ENCODE assay signal across 27 cellular contexts in genomic region chr19:40130013-40130412, GRCh38.
"Had no signal": no experiment of that assay in that cellular context is flagged by ENCODE, and none has a peak within 500 bp of the region (broad histone marks: within the 10 kb centered on the region; RNA-seq: fewer than 3 reads in every experiment).

No MANE protein-coding gene starts in this region.

- H3K9me3 ChIP-seq: colonic mucosa, esophagus squamous epithelium, gastrocnemius medialis, left lung, lower lobe of right lung, mucosa of descending colon had no signal

- H3K27ac Mint-ChIP-seq: dendritic cell treated with granulocyte-macrophage colony-stimulating factor and Interleukin-4, amounts not matched to agents 40 ng/mL and 50 ng/mL, for 4 days; effector memory CD8-positive, alpha-beta T cell; endodermal cell; mesothelial cell of epicardium had no signal

- H3K4me3 Mint-ChIP-seq: dendritic cell treated with granulocyte-macrophage colony-stimulating factor and Interleukin-4, amounts not matched to agents 40 ng/mL and 50 ng/mL, for 4 days; effector memory CD8-positive, alpha-beta T cell; endodermal cell; mesothelial cell of epicardium had no signal

- H3K27ac ChIP-seq: colonic mucosa, epithelial cell of prostate, esophagus squamous epithelium, gastrocnemius medialis, heart right ventricle, left lung, lower lobe of right lung had no signal

- DNase-seq: colonic mucosa; cortex of kidney; effector CD8-positive, alpha-beta T cell; effector memory CD8-positive, alpha-beta T cell; endodermal cell; erythroblast; esophagus squamous epithelium; foreskin fibroblast; foreskin melanocyte; gastrocnemius medialis; glutamatergic neuron; head of caudate nucleus; heart right ventricle; hippocampal formation; left cardiac atrium; left lung; left ventricle myocardium superior; lower lobe of right lung; mesenchymal stem cell; mucosa of descending colon had no signal

- H3K4me1 ChIP-seq: colonic mucosa, esophagus squamous epithelium, gastrocnemius medialis, heart right ventricle, left lung, lower lobe of right lung had no signal

- ATAC-seq: effector memory CD8-positive, alpha-beta T cell; esophagus mucosa; gastrocnemius medialis; heart right ventricle; left cardiac atrium; left lung; left ventricle myocardium superior; lower lobe of right lung; mucosa of descending colon had no signal

- H3K36me3 ChIP-seq: colonic mucosa, esophagus squamous epithelium, gastrocnemius medialis, heart right ventricle, left lung, lower lobe of right lung had no signal

- H3K4me3 ChIP-seq: colonic mucosa, esophagus squamous epithelium, gastrocnemius medialis, heart right ventricle, left lung, lower lobe of right lung, mucosa of descending colon had no signal

- FAIRE-seq: endometrium, islet of Langerhans, keratinocyte had no signal

- H3K9me3 Mint-ChIP-seq: endodermal cell had no signal

- H3K36me3 Mint-ChIP-seq: mesothelial cell of epicardium had no signal

- H3K4me1 Mint-ChIP-seq: endodermal cell, mesothelial cell of epicardium had no signal
